1 cellular context compared by ENCODE assay signal in genomic region chr6:3061501-3061941, GRCh38.
TF ChIP-seq lines count a peak whose summit lies in the region.

No MANE protein-coding gene starts in this region.

TF ChIP-seq in IMR-90, 13 proteins besides CTCF, POLR2A, EP300 and RAD21 (continued from another document):
- TF ChIP-seq RFX5 (IDR thresholded peaks at IDR 0.05; ENCODE audit: low read depth, low read length) (no peak), CEBPB (IDR thresholded peaks at IDR 0.05; ENCODE audit: low read depth, low read length) (peak; percentile 51; the same call in 1 of the 2 replicates), FOS (IDR thresholded peaks at IDR 0.05; ENCODE audit: low read depth, low read length) (peak; percentile 15; the same call in 1 of the 2 replicates), SMC3 (IDR thresholded peaks at IDR 0.05; ENCODE audit: low read depth, low read length) (no peak)
